Comparison of ENCODE assay signal across 8 cellular contexts in the genomic region with DNA sequence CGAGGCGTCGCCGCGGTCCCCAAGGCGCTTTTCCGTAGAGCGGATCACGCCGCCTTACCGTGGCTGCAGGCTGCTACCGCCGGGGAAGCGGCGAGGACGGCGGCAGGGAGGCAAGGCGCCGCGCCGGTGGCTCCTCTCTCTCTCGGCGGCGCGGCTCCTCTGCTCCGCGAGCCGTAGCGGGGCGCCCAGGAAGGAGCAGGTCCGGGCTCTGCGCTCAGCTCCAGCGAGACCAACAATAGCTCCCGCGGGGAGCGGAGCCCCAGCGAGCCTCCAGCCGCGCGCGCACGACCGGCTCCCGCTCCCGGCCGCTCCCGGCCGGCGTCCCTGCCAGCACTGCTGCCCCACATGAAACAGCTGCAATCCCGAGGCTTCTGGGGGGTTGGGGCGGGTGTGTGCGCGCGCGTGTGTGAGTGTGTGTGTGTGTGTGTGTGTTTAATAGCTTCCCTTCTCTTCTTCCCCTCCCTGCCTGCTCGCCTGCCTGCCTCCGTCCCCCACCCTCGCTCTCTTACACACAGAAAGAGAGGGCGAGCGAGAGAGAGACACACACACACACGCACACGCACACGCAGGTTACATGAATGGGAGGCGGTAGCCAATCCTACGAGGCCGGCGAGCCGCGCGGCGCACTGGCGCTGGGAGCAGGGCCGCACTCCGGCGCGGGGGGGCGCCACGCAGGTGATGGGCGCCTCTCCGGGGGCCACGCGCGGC. TPM values are rescaled to one million over a fixed set of nuclear protein-coding genes. Genes with fewer than 3 reads are reported as not detected.
DNase-seq lines count a peak whose midpoint lies in the region; ATAC-seq and TF ChIP-seq lines count a peak whose summit lies in the region.

A gene (minus strand): TSS at position 580 of the 708 bp plus-strand sequence. CDS start 371,086 bp downstream, outside the sequence.

- no peak for ATAC-seq in CD8-positive, alpha-beta T cell
- ATAC-seq in GM21381 (IDR thresholded peaks at IDR 0.05; ENCODE audit: unreplicated experiment) (peak; percentile 47), GM18873 (IDR thresholded peaks at IDR 0.05; ENCODE audit: low FRiP score, unreplicated experiment) (no peak), HG02970 (IDR thresholded peaks at IDR 0.05; ENCODE audit: low FRiP score, unreplicated experiment) (no peak)

- no peaks in the 10 kb centered on the region for H3K9me3 Mint-ChIP-seq in CD8-positive, alpha-beta T cell
- H3K9me3 Mint-ChIP-seq in brain = no peaks in the 10 kb centered on the region

- no peak within 1 kb of the TSS for H3K27ac ChIP-seq in CD8-positive, alpha-beta T cell (ENCODE audit: low read depth, low read length)
- no peak within 1 kb of the TSS for H3K27ac ChIP-seq in iPS-18a (ENCODE audit: low read length)

- DNase-seq in CD8-positive, alpha-beta T cell = no peak
- peak; percentile 94 for DNase-seq in NCI-H2171 treated with DMSO at 0.1 percent for 48 hours (lab: John Stamatoyannopoulos, UW)
- DNase-seq in retinal pigment epithelial cell (ENCODE audit: low read depth) = peak; percentile 71

- no peaks in the 10 kb centered on the region for H3K9me3 ChIP-seq in CD8-positive, alpha-beta T cell (ENCODE audit: low read length)
- H3K9me3 ChIP-seq in iPS-18a (ENCODE audit: control insufficient read depth, low read depth, low read length) = no peaks in the 10 kb centered on the region

- peaks cover 11% of the 10 kb centered on the region for H3K4me1 Mint-ChIP-seq in CD8-positive, alpha-beta T cell (ENCODE audit: low read depth)
- H3K4me1 Mint-ChIP-seq in brain = peaks cover 30% of the 10 kb centered on the region

- peak within 1 kb of the TSS; percentile 19 for H3K4me3 Mint-ChIP-seq in CD8-positive, alpha-beta T cell
- peak within 1 kb of the TSS; percentile 87 to 97 (median 95) for H3K4me3 Mint-ChIP-seq in brain

- no peaks in the 10 kb centered on the region for H3K36me3 Mint-ChIP-seq in CD8-positive, alpha-beta T cell
- H3K36me3 Mint-ChIP-seq in brain = no peaks in the 10 kb centered on the region

- no peak within 1 kb of the TSS for H3K4me3 ChIP-seq in CD8-positive, alpha-beta T cell (ENCODE audit: low read depth, low read length)
- H3K4me3 ChIP-seq in iPS-18a (ENCODE audit: low read length) (peak within 1 kb of the TSS; percentile 71), retinal pigment epithelial cell (ENCODE audit: low read length) (peak within 1 kb of the TSS; percentile 81)

- peaks cover 55% of the 10 kb centered on the region for H3K27me3 Mint-ChIP-seq in CD8-positive, alpha-beta T cell (ENCODE audit: low read depth)
- peaks cover 30% of the 10 kb centered on the region for H3K27me3 Mint-ChIP-seq in brain

- no peaks in the 10 kb centered on the region for H3K36me3 ChIP-seq in CD8-positive, alpha-beta T cell (ENCODE audit: insufficient read depth, low read length)
- H3K36me3 ChIP-seq in iPS-18a (ENCODE audit: control insufficient read depth, low read depth, low read length) = no peaks in the 10 kb centered on the region

- H3K9ac ChIP-seq in iPS-18a (ENCODE audit: low read length) = peak within 1 kb of the TSS; percentile 58

- H3K27me3 ChIP-seq in CD8-positive, alpha-beta T cell (ENCODE audit: insufficient read depth, low read length) = peaks cover 13% of the 10 kb centered on the region
- peaks cover 69% of the 10 kb centered on the region for H3K27me3 ChIP-seq in iPS-18a (ENCODE audit: control insufficient read depth, insufficient read depth, low read length)

- H3K27ac Mint-ChIP-seq in CD8-positive, alpha-beta T cell = no peak within 1 kb of the TSS
- H3K27ac Mint-ChIP-seq in brain = peak within 1 kb of the TSS; percentile 96 to 99 (median 98)

- POLR2A ChIA-PET in CD8-positive, alpha-beta T cell (lab: Charles Lee) = no interaction called here

- CTCF ChIA-PET in CD8-positive, alpha-beta T cell (lab: Charles Lee) = no interaction called here

- no peaks in the 10 kb centered on the region for H3K4me1 ChIP-seq in CD8-positive, alpha-beta T cell (ENCODE audit: insufficient read depth, low read length)
- peaks cover 27% of the 10 kb centered on the region for H3K4me1 ChIP-seq in iPS-18a (ENCODE audit: control insufficient read depth, low read depth, low read length)

- intact Hi-C loops in CD8-positive, alpha-beta T cell (cut with DNase I, micrococcal nuclease) = no loop called here

- no peak for TF ChIP-seq CTCF in CD8-positive, alpha-beta T cell (IDR thresholded peaks at IDR 0.05)
- peak in 1 of 2 experiments; percentile 67 for TF ChIP-seq CTCF in brain (conservative IDR thresholded peaks at IDR 0.05)
- TF ChIP-seq CTCF in retinal pigment epithelial cell (conservative IDR thresholded peaks at IDR 0.05; ENCODE audit: low read depth, low read length) = peak; percentile 16

RNA-seq across cellular contexts. Expression of the gene that starts here (rescaled TPM):
- total RNA-seq in CD8-positive, alpha-beta T cell = not detected
- polyA plus RNA-seq in brain (ENCODE audit: insufficient read depth, low read depth, low replicate concordance) = 15.7 TPM

Comparison
In these comparisons a context has a peak if more than half of its experiments do, and no peak if none do; other contexts are left out.
1. DNase-seq: peak in NCI-H2171 treated with DMSO at 0.1 percent for 48 hours (single experiment) and retinal pigment epithelial cell (single experiment); none in CD8-positive, alpha-beta T cell (0 of 7).